ENCODE assay signal across 1 cellular context in genomic region chr11:65541093-65542010, GRCh38.
TF ChIP-seq lines count a peak whose summit lies in the region.

No MANE protein-coding gene starts in this region.

TF ChIP-seq in IMR-90, 13 proteins besides CTCF, POLR2A, EP300 and RAD21 (continued from another document):
- TF ChIP-seq MAZ (IDR thresholded peaks at IDR 0.05; ENCODE audit: borderline replicate concordance, low read depth, low read length), result no peak
- no peak for TF ChIP-seq MAFK (IDR thresholded peaks at IDR 0.05; ENCODE audit: low read depth, low read length)
- no peak for TF ChIP-seq ELK1 (IDR thresholded peaks at IDR 0.05; ENCODE audit: borderline replicate concordance, low read depth, low read length)
- TF ChIP-seq FOS (IDR thresholded peaks at IDR 0.05; ENCODE audit: low read depth, low read length), result no peak
- no peak for TF ChIP-seq SMC3 (IDR thresholded peaks at IDR 0.05; ENCODE audit: low read depth, low read length)
